Comparison of ENCODE assay signal across 8 cellular contexts in genomic region chr19:16328824-16329482, GRCh38. TPM values are rescaled to one million over a fixed set of nuclear protein-coding genes. Genes with fewer than 3 reads are reported as not detected.
DNase-seq lines count a peak whose midpoint lies in the region; ATAC-seq and TF ChIP-seq lines count a peak whose summit lies in the region.

No MANE protein-coding gene starts in this region.

- peak overlapping the region; percentile 93 for H3K27ac Mint-ChIP-seq in T-helper 2 cell treated with Interferon-gamma antibody and Interleukin-4, amounts not matched to agents 5 μg/mL and 100 μg/mL, for 36 hours

- ATAC-seq in esophagus mucosa (no peak), HG03097 (IDR thresholded peaks at IDR 0.05; ENCODE audit: low FRiP score, unreplicated experiment) (no peak), GM19397 (IDR thresholded peaks at IDR 0.05; ENCODE audit: unreplicated experiment) (no peak)

- peaks cover 19% of the 10 kb centered on the region for H3K27me3 Mint-ChIP-seq in T-helper 2 cell treated with Interferon-gamma antibody and Interleukin-4, amounts not matched to agents 5 μg/mL and 100 μg/mL, for 36 hours (ENCODE audit: low read depth)

- H3K4me3 Mint-ChIP-seq in T-helper 2 cell treated with Interferon-gamma antibody and Interleukin-4, amounts not matched to agents 5 μg/mL and 100 μg/mL, for 36 hours, result peak overlapping the region; percentile 96

- TF ChIP-seq POLR2A in GM19193 (IDR thresholded peaks at IDR 0.05; ENCODE audit: extremely low read depth, insufficient read depth, insufficient read length), result peak; percentile 41

- H3K4me1 Mint-ChIP-seq in T-helper 2 cell treated with Interferon-gamma antibody and Interleukin-4, amounts not matched to agents 5 μg/mL and 100 μg/mL, for 36 hours (ENCODE audit: low read depth), result peaks cover 51% of the 10 kb centered on the region

- no peaks in the 10 kb centered on the region for H3K9me3 Mint-ChIP-seq in T-helper 2 cell treated with Interferon-gamma antibody and Interleukin-4, amounts not matched to agents 5 μg/mL and 100 μg/mL, for 36 hours

- DNase-seq in T-helper 2 cell treated with Interferon-gamma antibody and Interleukin-4, amounts not matched to agents 5 μg/mL and 100 μg/mL, for 36 hours (ENCODE audit: low spot score), result peak; percentile 37
- DNase-seq in effector CD4-positive, alpha-beta T cell, result peak; percentile 61
- peak; percentile 15 for DNase-seq in stimulated activated CD4-positive, alpha-beta T cell treated with anti-CD3 and anti-CD28 coated beads, Interleukin-4, amount 100 ng/mL, for 1 hour
- DNase-seq in T1000 (lab: John Stamatoyannopoulos, UW), result no peak

- H3K36me3 Mint-ChIP-seq in T-helper 2 cell treated with Interferon-gamma antibody and Interleukin-4, amounts not matched to agents 5 μg/mL and 100 μg/mL, for 36 hours (ENCODE audit: low read depth), result peaks cover 51% of the 10 kb centered on the region

RNA-seq across cellular contexts. Expression of gene KLF2, which starts 4.3 kb away (rescaled TPM):
- 5.2 TPM for total RNA-seq in esophagus mucosa
